In the genomic region with DNA sequence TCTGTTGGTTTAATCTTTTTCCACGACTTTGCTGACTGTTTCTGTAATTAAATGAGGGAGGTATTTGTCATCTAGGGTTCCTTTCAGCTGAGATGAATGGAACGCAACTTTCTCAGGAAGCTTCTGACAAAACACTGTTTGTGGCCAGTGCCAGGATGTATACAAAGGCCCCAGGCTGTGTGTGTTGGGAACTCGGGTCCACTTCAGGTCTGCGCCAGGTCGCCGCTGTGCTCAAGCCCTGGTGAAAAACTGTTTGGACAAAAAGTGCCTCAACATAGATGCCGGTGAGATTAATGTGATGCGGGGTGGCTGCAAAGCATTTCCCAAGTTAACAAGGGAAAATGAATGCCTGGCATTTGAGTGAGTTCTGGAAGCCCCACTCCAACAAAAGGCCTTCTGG, we compare ENCODE assay signal across 37 cellular contexts.
A peak's percentile ranks its signal among the peaks of the same experiment; 100 is the strongest.
DNase-seq lines count a peak whose midpoint lies in the region; ATAC-seq, FAIRE-seq and TF ChIP-seq lines count a peak whose summit lies in the region.
"Had no signal": no experiment of that assay in that cellular context is flagged by ENCODE, and none has a peak within 500 bp of the region (broad histone marks: within the 10 kb centered on the region; RNA-seq: fewer than 3 reads in every experiment).

No MANE protein-coding gene starts in this region.

- H3K4me1 Mint-ChIP-seq in T-cell: no peaks in the 10 kb centered on the region
- H3K4me1 Mint-ChIP-seq in CD4-positive, alpha-beta T cell (ENCODE audit: low read depth): no peaks in the 10 kb centered on the region
- H3K4me1 Mint-ChIP-seq: activated B cell treated with CpG ODN at 0.5 μM for 24 hours; CD4-positive, alpha-beta memory T cell had no signal

- in situ Hi-C loops in T47D (cut with HindIII; ENCODE audit: low pct_unique_long_range_greater_than_20kb, low sequenced_read_pairs): no loop called here

- CTCF ChIA-PET in T-cell (lab: Charles Lee): no interaction called here
- CTCF ChIA-PET in CD4-positive, alpha-beta T cell (lab: Charles Lee): no interaction called here

- H3K27me3 ChIP-seq in breast epithelium (no peaks in the 10 kb centered on the region), SJSA1 (replicated peaks) (no peaks in the 10 kb centered on the region), esophagus muscularis mucosa (peaks cover 0 to 21% (median 0%) of the 10 kb centered on the region in 4 donors)
- no peaks in the 10 kb centered on the region for H3K27me3 ChIP-seq in CD4-positive, alpha-beta T cell (ENCODE audit: control insufficient read depth, insufficient read depth, low read length)
- H3K27me3 ChIP-seq: adrenal gland, hepatocyte, testis had no signal

- H3K27ac Mint-ChIP-seq in T-cell: no peak overlapping the region
- H3K27ac Mint-ChIP-seq in CD4-positive, alpha-beta T cell: no peak overlapping the region
- H3K27ac Mint-ChIP-seq: activated B cell treated with CpG ODN at 0.5 μM for 24 hours; activated naive CD4-positive, alpha-beta T cell treated with anti-CD3 and anti-CD28 coated beads for 36 hours; activated T-helper 1 cell treated with anti-CD3 and anti-CD28 coated beads, Interleukin-12 subunit alpha, Interleukin-12 subunit beta, Interleukin-2, Interleukin-4 antibody, amounts not matched to agents 30 ng/mL and 10 ng/mL and 1 ng/mL, durations not matched to agents 14 hours and 24 hours and 36 hours; CD4-positive, alpha-beta memory T cell; effector memory CD8-positive, alpha-beta T cell had no signal

- no peak overlapping the region for H3K4me3 ChIP-seq in breast epithelium
- no peak overlapping the region for H3K4me3 ChIP-seq in SJSA1
- no peak overlapping the region for H3K4me3 ChIP-seq in esophagus muscularis mucosa
- H3K4me3 ChIP-seq: adrenal gland, gastroesophageal sphincter, hepatocyte, prostate gland, testis had no signal

- intact Hi-C loops in breast epithelium (cut with DNase I; ENCODE audit: low total_unique reads) (no loop called here), esophagus muscularis mucosa (cut with DNase I) (no loop called here)
- intact Hi-C loops in CD4-positive, alpha-beta T cell (cut with DNase I, micrococcal nuclease): no loop called here

- TF ChIP-seq EP300 in esophagus muscularis mucosa (IDR thresholded peaks at IDR 0.05): no peak

- H3K9me3 ChIP-seq in breast epithelium (no peaks in the 10 kb centered on the region), SJSA1 (replicated peaks) (no peaks in the 10 kb centered on the region), esophagus muscularis mucosa (no peaks in the 10 kb centered on the region)
- no peaks in the 10 kb centered on the region for H3K9me3 ChIP-seq in CD4-positive, alpha-beta T cell (ENCODE audit: control insufficient read depth, low read length)
- H3K9me3 ChIP-seq: adrenal gland, gastroesophageal sphincter, neutrophil, prostate gland, testis had no signal

- no peak for FAIRE-seq in urothelium cell line (lab: Jason Lieb, UNC)
- FAIRE-seq: G401.6, HTR-8/SVneo had no signal

- no peak for TF ChIP-seq POLR2A in breast epithelium (IDR thresholded peaks at IDR 0.05)
- TF ChIP-seq POLR2A in esophagus muscularis mucosa (IDR thresholded peaks at IDR 0.05; ENCODE audit: low read depth): no peak

- DNase-seq in T47D (ENCODE audit: low read depth in 1 of 2, low spot score in 1 of 2): peak; percentile 18 to 83
- no peak for DNase-seq in breast epithelium (ENCODE audit: low spot score in 2 of 2)
- DNase-seq in SJSA1 (ENCODE audit: low read depth in 1 of 2, low spot score in 2 of 2): peak in 1 of 2 experiments; percentile 81
- peak; percentile 83 for DNase-seq in esophagus muscularis mucosa (ENCODE audit: extremely low spot score)
- DNase-seq in urothelium cell line (ENCODE audit: low spot score): peak; percentile 36
- DNase-seq in MV-4-11 (lab: John Stamatoyannopoulos, UW): no peak
- no peak for DNase-seq in T-cell
- no peak for DNase-seq in CD4-positive, alpha-beta T cell
- DNase-seq: activated B cell treated with CpG ODN at 0.5 μM for 24 hours; activated CD4-positive, alpha-beta T cell treated with anti-CD3 and anti-CD28 coated beads, Interleukin-2, amount 50 U/mL, for 48 hours; activated CD8-positive, alpha-beta memory T cell treated with anti-CD3 and anti-CD28 coated beads, Interleukin-2, amount 50 U/mL, for 4 hours; activated naive CD4-positive, alpha-beta T cell treated with anti-CD3 and anti-CD28 coated beads for 36 hours; adrenal gland; CD4-positive, alpha-beta memory T cell; effector memory CD8-positive, alpha-beta T cell; HCEC 1CT; KBM-7; left colon; MM.1S; NCI-H1436 treated with DMSO at 0.1 percent for 48 hours; NCI-H446; NCI-H82; OCI-M1; SHP77 treated with DMSO at 0.1 percent for 48 hours; stimulated activated CD4-positive, alpha-beta T cell treated with anti-CD3 and anti-CD28 coated beads, Interleukin-4, amount 100 ng/mL, for 4 hours; stimulated activated naive CD8-positive, alpha-beta T cell treated with anti-CD3 and anti-CD28 coated beads, Interleukin-15, Interleukin-2, amounts not matched to agents 100 U/mL and 50 U/mL, for 24 hours; SW 1271; T1000; testis had no signal

- no peaks in the 10 kb centered on the region for H3K9me3 Mint-ChIP-seq in T-cell
- no peaks in the 10 kb centered on the region for H3K9me3 Mint-ChIP-seq in CD4-positive, alpha-beta T cell
- H3K9me3 Mint-ChIP-seq: activated B cell treated with CpG ODN at 0.5 μM for 24 hours; activated naive CD4-positive, alpha-beta T cell treated with anti-CD3 and anti-CD28 coated beads for 36 hours; activated T-helper 1 cell treated with anti-CD3 and anti-CD28 coated beads, Interleukin-12 subunit alpha, Interleukin-12 subunit beta, Interleukin-2, Interleukin-4 antibody, amounts not matched to agents 30 ng/mL and 10 ng/mL and 1 ng/mL, durations not matched to agents 14 hours and 24 hours and 36 hours; CD4-positive, alpha-beta memory T cell; effector memory CD8-positive, alpha-beta T cell had no signal

- no peak overlapping the region for H3K4me3 Mint-ChIP-seq in T-cell
- no peak overlapping the region for H3K4me3 Mint-ChIP-seq in CD4-positive, alpha-beta T cell
- H3K4me3 Mint-ChIP-seq: activated B cell treated with CpG ODN at 0.5 μM for 24 hours; activated naive CD4-positive, alpha-beta T cell treated with anti-CD3 and anti-CD28 coated beads for 36 hours; activated T-helper 1 cell treated with anti-CD3 and anti-CD28 coated beads, Interleukin-12 subunit alpha, Interleukin-12 subunit beta, Interleukin-2, Interleukin-4 antibody, amounts not matched to agents 30 ng/mL and 10 ng/mL and 1 ng/mL, durations not matched to agents 14 hours and 24 hours and 36 hours; CD4-positive, alpha-beta memory T cell; effector memory CD8-positive, alpha-beta T cell had no signal

- no peaks in the 10 kb centered on the region for H3K4me1 ChIP-seq in breast epithelium
- peaks cover 40% of the 10 kb centered on the region for H3K4me1 ChIP-seq in SJSA1 (replicated peaks)
- no peaks in the 10 kb centered on the region for H3K4me1 ChIP-seq in esophagus muscularis mucosa
- H3K4me1 ChIP-seq: adrenal gland, gastroesophageal sphincter, prostate gland, testis had no signal

- H3K27me3 Mint-ChIP-seq in T-cell: peaks cover 0 to 13% of the 10 kb centered on the region in 2 donors
- H3K27me3 Mint-ChIP-seq in CD4-positive, alpha-beta T cell: peaks cover 11% of the 10 kb centered on the region

- WGBS in esophagus muscularis mucosa: 55% methylated on average over 8 of the region's 8 CpGs

- ATAC-seq in T-cell (replicated peaks in 1 of 4): no peak
- ATAC-seq in CD4-positive, alpha-beta T cell (ENCODE audit: poor library complexity): no peak
- ATAC-seq: effector memory CD8-positive, alpha-beta T cell; gastroesophageal sphincter; left colon; stimulated activated naive CD8-positive, alpha-beta T cell treated with anti-CD3 and anti-CD28 coated beads, Interleukin-15, Interleukin-2, amounts not matched to agents 100 U/mL and 50 U/mL, for 24 hours had no signal

- POLR2A ChIA-PET in T-cell (lab: Charles Lee): no interaction called here
- POLR2A ChIA-PET in CD4-positive, alpha-beta T cell (lab: Charles Lee): no interaction called here

- H3K36me3 Mint-ChIP-seq in T-cell: no peaks in the 10 kb centered on the region
- no peaks in the 10 kb centered on the region for H3K36me3 Mint-ChIP-seq in CD4-positive, alpha-beta T cell (ENCODE audit: low read depth)
- H3K36me3 Mint-ChIP-seq: CD4-positive, alpha-beta memory T cell had no signal

- H3K36me3 ChIP-seq in breast epithelium: no peaks in the 10 kb centered on the region
- no peaks in the 10 kb centered on the region for H3K36me3 ChIP-seq in SJSA1
- H3K36me3 ChIP-seq in esophagus muscularis mucosa: no peaks in the 10 kb centered on the region
- H3K36me3 ChIP-seq: adrenal gland, gastroesophageal sphincter, neutrophil, prostate gland had no signal

- TF ChIP-seq CTCF in breast epithelium (IDR thresholded peaks at IDR 0.05): no peak
- no peak for TF ChIP-seq CTCF in esophagus muscularis mucosa (IDR thresholded peaks at IDR 0.05)
- TF ChIP-seq CTCF in CD4-positive, alpha-beta T cell (IDR thresholded peaks at IDR 0.05): no peak

- H3K27ac ChIP-seq in breast epithelium (no peak overlapping the region), SJSA1 (peak overlapping the region; percentile 89), esophagus muscularis mucosa (replicated peaks in 1 of 4) (no peak overlapping the region)
- no peak overlapping the region for H3K27ac ChIP-seq in CD4-positive, alpha-beta T cell (ENCODE audit: low read depth, low read length)
- H3K27ac ChIP-seq: 22Rv1, adrenal gland, gastroesophageal sphincter, hepatocyte, neutrophil, prostate gland, testis had no signal

Comparison
In these comparisons a context has a peak if more than half of its experiments do, and no peak if none do; other contexts are left out.
1. DNase-seq: peak in T47D (2 of 2), esophagus muscularis mucosa (single experiment) and urothelium cell line (single experiment); none in breast epithelium (0 of 2), MV-4-11 (single experiment), T-cell (0 of 34) and CD4-positive, alpha-beta T cell (0 of 10).